19 cellular contexts compared by ENCODE assay signal in the genomic region with DNA sequence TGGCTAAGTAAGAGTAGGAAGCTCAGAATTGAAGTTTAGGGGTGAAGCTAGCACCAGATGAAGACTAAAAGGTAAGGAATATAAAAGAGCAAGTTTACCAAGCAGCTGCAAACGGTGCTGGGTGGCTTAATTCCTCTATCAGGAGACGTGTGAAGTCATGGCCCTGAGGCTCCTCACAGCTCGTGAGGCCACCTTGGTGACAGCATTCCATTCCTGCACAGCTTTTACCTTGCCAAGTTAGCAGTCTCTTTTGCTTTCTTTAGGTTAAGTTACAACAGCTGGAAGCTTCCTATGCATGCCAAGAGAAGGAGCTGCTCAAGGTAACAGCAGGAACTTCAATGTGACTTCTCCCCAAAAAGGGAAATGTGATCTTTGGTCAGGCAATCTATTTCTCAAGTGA. TPM values are rescaled to one million over a fixed set of nuclear protein-coding genes. Genes with fewer than 3 reads are reported as not detected.
DNase-seq lines count a peak whose midpoint lies in the region; ATAC-seq, FAIRE-seq and TF ChIP-seq lines count a peak whose summit lies in the region.
"Had no signal": no experiment of that assay in that cellular context is flagged by ENCODE, and none has a peak within 500 bp of the region (broad histone marks: within the 10 kb centered on the region; RNA-seq: fewer than 3 reads in every experiment).

No MANE protein-coding gene starts in this region.

- TF ChIP-seq CTCF in IMR-90 (conservative IDR thresholded peaks at IDR 0.05; ENCODE audit: low read depth, low read length): no peak
- no peak for TF ChIP-seq CTCF in endodermal cell (conservative IDR thresholded peaks at IDR 0.05)

- ATAC-seq in IMR-90 (ENCODE audit: low read depth): no peak
- ATAC-seq in HG03460 (IDR thresholded peaks at IDR 0.05; ENCODE audit: unreplicated experiment): no peak
- ATAC-seq: A549, HCT116 had no signal

- H3K9ac ChIP-seq in IMR-90 (ENCODE audit: low read depth, low read length): no peak overlapping the region
- H3K9ac ChIP-seq in endodermal cell (ENCODE audit: extremely low read depth, low read length, poor library complexity, severe bottlenecking): no peak overlapping the region

- H3K4me1 ChIP-seq in IMR-90 (ENCODE audit: control insufficient read depth, insufficient read depth, low read length) (no peaks in the 10 kb centered on the region), endodermal cell (ENCODE audit: control insufficient read depth, insufficient read depth, low read length) (no peaks in the 10 kb centered on the region), small intestine (ENCODE audit: control insufficient read depth in 2 of 2, insufficient read depth in 1 of 2, low read depth in 1 of 2, low read length in 1 of 2) (no peaks in the 10 kb centered on the region)
- H3K4me1 ChIP-seq: A549, BE2C had no signal

- DNase-seq in IMR-90: no peak
- peak; percentile 70 for DNase-seq in endodermal cell
- DNase-seq in iPS-NIHi7 (ENCODE audit: extremely low spot score): peak; percentile 17
- DNase-seq in activated T-cell treated with anti-CD3 and anti-CD28 coated beads, Interleukin-2, amount 50 U/mL, for 1 hour: no peak
- DNase-seq in small intestine: no peak
- no peak for DNase-seq in SHP77 treated with DMSO at 0.1 percent for 48 hours (lab: John Stamatoyannopoulos, UW)
- DNase-seq: BE2C; CD4-positive, alpha-beta memory T cell; COR-L47; DND-41; GF-D8 had no signal

- no peak overlapping the region for H3K23ac ChIP-seq in IMR-90 (ENCODE audit: low read depth, low read length)

- H4K91ac ChIP-seq in IMR-90 (ENCODE audit: insufficient read depth, low read depth, low read length): no peak overlapping the region

- H3K79me1 ChIP-seq in IMR-90 (ENCODE audit: low read depth in 1 of 2, low read length in 2 of 2): no peaks in the 10 kb centered on the region

- H3K27me3 ChIP-seq in IMR-90 (ENCODE audit: control insufficient read depth, insufficient read depth, low read length) (peaks cover 1% of the 10 kb centered on the region; the same call in 1 of the 2 replicates), endodermal cell (ENCODE audit: control insufficient read depth, insufficient read depth, low read length, poor library complexity, severe bottlenecking) (no peaks in the 10 kb centered on the region), small intestine (ENCODE audit: control insufficient read depth in 2 of 2, insufficient read depth in 2 of 2, low read length in 2 of 2) (no peaks in the 10 kb centered on the region)
- H3K27me3 ChIP-seq: BE2C had no signal

- no peaks in the 10 kb centered on the region for H3K27me3 Mint-ChIP-seq in endodermal cell (ENCODE audit: insufficient read depth)

- POLR2A ChIA-PET in IMR-90 (lab: Charles Lee; ENCODE audit: unreplicated experiment): no interaction called here

- H2BK20ac ChIP-seq in IMR-90 (ENCODE audit: low read depth, low read length): no peak overlapping the region

- H3K4me1 Mint-ChIP-seq in endodermal cell: peaks cover 3% of the 10 kb centered on the region
- H3K4me1 Mint-ChIP-seq: CD4-positive, alpha-beta memory T cell; IgD-negative memory B cell had no signal

- intact Hi-C loops in IMR-90 (cut with micrococcal nuclease): no loop called here

- H4K20me1 ChIP-seq in IMR-90 (ENCODE audit: insufficient read depth, low read length): no peaks in the 10 kb centered on the region

- TF ChIP-seq RAD21 in IMR-90 (IDR thresholded peaks at IDR 0.05; ENCODE audit: low read length): no peak

- no peak overlapping the region for H3K4ac ChIP-seq in IMR-90 (ENCODE audit: low read depth, low read length)

- no TSS peak for BruUV-seq in IMR-90 (replicated peaks; lab: Mats Ljungman, UMichigan)

- in situ Hi-C loops in IMR-90 (cut with MboI; ENCODE audit: low sequenced_read_pairs): no loop called here

- no peak for TF ChIP-seq POLR2A in IMR-90 (IDR thresholded peaks at IDR 0.05; ENCODE audit: low read depth, low read length)

- H2BK120ac ChIP-seq in IMR-90 (ENCODE audit: low read depth, low read length): no peak overlapping the region

- CTCF ChIA-PET in IMR-90 (lab: Yijun Ruan, JAX): interaction anchor here (1.2 kb wide), 1 partner anchor 177 kb away, joined by 3 read pairs; no protein-coding TSS in a partner anchor

- H2BK5ac ChIP-seq in IMR-90 (ENCODE audit: low read depth, low read length, poor library complexity, severe bottlenecking): no peak overlapping the region

- H4K8ac ChIP-seq in IMR-90 (ENCODE audit: low read depth in 2 of 2, low read length in 2 of 2): no peak overlapping the region

- no peak overlapping the region for H3K18ac ChIP-seq in IMR-90 (ENCODE audit: low read depth, low read length)

- H2AK5ac ChIP-seq in IMR-90 (ENCODE audit: low read depth, low read length): no peak overlapping the region

- no peak overlapping the region for H3K27ac Mint-ChIP-seq in endodermal cell
- H3K27ac Mint-ChIP-seq: CD4-positive, alpha-beta memory T cell; IgD-negative memory B cell had no signal

- no peak overlapping the region for H2BK15ac ChIP-seq in IMR-90 (ENCODE audit: low read depth, low read length)

- peaks cover 3% of the 10 kb centered on the region for H3K9me3 Mint-ChIP-seq in endodermal cell

- H3K36me3 ChIP-seq in IMR-90 (ENCODE audit: control insufficient read depth, insufficient read depth, low read length) (no peaks in the 10 kb centered on the region), endodermal cell (ENCODE audit: control insufficient read depth, insufficient read depth, low read length) (no peaks in the 10 kb centered on the region), small intestine (ENCODE audit: control insufficient read depth in 2 of 2, insufficient read depth in 2 of 2, low read length in 2 of 2) (no peaks in the 10 kb centered on the region)
- H3K36me3 ChIP-seq: BE2C had no signal

- no peak overlapping the region for H2AK9ac ChIP-seq in IMR-90 (replicated peaks; ENCODE audit: low read depth, low read length, poor library complexity)

- no peaks in the 10 kb centered on the region for H3K9me1 ChIP-seq in IMR-90 (ENCODE audit: insufficient read depth, low read length)

- H3K56ac ChIP-seq in IMR-90 (ENCODE audit: extremely low read depth, insufficient read depth, low read length): no peak overlapping the region

- dilution Hi-C loops in IMR-90 (cut with HindIII; ENCODE audit: low sequenced_read_pairs, unreplicated experiment): no loop called here

- H3K4me2 ChIP-seq in IMR-90 (ENCODE audit: low read depth, low read length): no peak overlapping the region
- H3K4me2 ChIP-seq: A549 had no signal

- H2AFZ ChIP-seq in IMR-90 (replicated peaks; ENCODE audit: low read length, poor library complexity): no peak overlapping the region

- no peak for FAIRE-seq in small intestine (lab: Jason Lieb, UNC)
- FAIRE-seq: A549, GM19239, H54 had no signal

- H3K4me3 ChIP-seq in IMR-90 (ENCODE audit: insufficient read depth, low read depth, low read length) (no peak overlapping the region), endodermal cell (ENCODE audit: low read length) (no peak overlapping the region), small intestine (ENCODE audit: low read depth in 1 of 2, low read length in 2 of 2) (no peak overlapping the region)
- H3K4me3 ChIP-seq: A549 had no signal

- no peaks in the 10 kb centered on the region for H3K36me3 Mint-ChIP-seq in endodermal cell (ENCODE audit: low read depth)
- H3K36me3 Mint-ChIP-seq: CD4-positive, alpha-beta memory T cell; IgD-negative memory B cell had no signal

- no peak overlapping the region for H4K5ac ChIP-seq in IMR-90 (ENCODE audit: low read depth, low read length)

- 0 out of 2 replicates have a peak overlapping the region, but pooled peaks have one; percentile 2 for H3K14ac ChIP-seq in IMR-90 (replicated peaks; ENCODE audit: low read depth, low read length)

- no CpG with 5 or more reads among the region's 3 CpGs for WGBS in IMR-90 (ENCODE audit: extremely low coverage in 2 of 2, insufficient read length in 1 of 2), 2 experiments
- WGBS in endodermal cell (ENCODE audit: insufficient coverage in 1 of 2, insufficient read length in 1 of 2), 2 experiments: 60 to 76% methylated on average over 3 of the region's 3 CpGs
- 10 to 35% (median 28%) methylated on average over 3 of the region's 3 CpGs for WGBS in small intestine, 3 donors

- no peaks in the 10 kb centered on the region for H3K9me3 ChIP-seq in IMR-90 (ENCODE audit: control insufficient read depth, insufficient read depth, low read length)
- no peaks in the 10 kb centered on the region for H3K9me3 ChIP-seq in endodermal cell (ENCODE audit: control insufficient read depth, low read length)
- no peaks in the 10 kb centered on the region for H3K9me3 ChIP-seq in small intestine (ENCODE audit: control insufficient read depth, low read depth)
- H3K9me3 ChIP-seq: A549, BE2C had no signal

- H3K4me3 Mint-ChIP-seq in endodermal cell: no peak overlapping the region
- H3K4me3 Mint-ChIP-seq: CD4-positive, alpha-beta memory T cell; IgD-negative memory B cell had no signal

- H3K27ac ChIP-seq in IMR-90 (ENCODE audit: insufficient read depth, low read length) (no peak overlapping the region), endodermal cell (ENCODE audit: low read depth, low read length) (no peak overlapping the region), small intestine (ENCODE audit: low read depth in 1 of 2, low read length in 1 of 2) (no peak overlapping the region)
- H3K27ac ChIP-seq: A549, C4-2B had no signal

TF ChIP-seq in IMR-90, 13 proteins besides CTCF, POLR2A, EP300 and RAD21:
- TF ChIP-seq, protein P1, sequence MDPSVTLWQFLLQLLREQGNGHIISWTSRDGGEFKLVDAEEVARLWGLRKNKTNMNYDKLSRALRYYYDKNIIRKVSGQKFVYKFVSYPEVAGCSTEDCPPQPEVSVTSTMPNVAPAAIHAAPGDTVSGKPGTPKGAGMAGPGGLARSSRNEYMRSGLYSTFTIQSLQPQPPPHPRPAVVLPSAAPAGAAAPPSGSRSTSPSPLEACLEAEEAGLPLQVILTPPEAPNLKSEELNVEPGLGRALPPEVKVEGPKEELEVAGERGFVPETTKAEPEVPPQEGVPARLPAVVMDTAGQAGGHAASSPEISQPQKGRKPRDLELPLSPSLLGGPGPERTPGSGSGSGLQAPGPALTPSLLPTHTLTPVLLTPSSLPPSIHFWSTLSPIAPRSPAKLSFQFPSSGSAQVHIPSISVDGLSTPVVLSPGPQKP (IDR thresholded peaks at IDR 0.05; ENCODE audit: borderline replicate concordance, low read depth, low read length): no peak
- no peak for TF ChIP-seq MXI1 (IDR thresholded peaks at IDR 0.05; ENCODE audit: borderline replicate concordance, low read depth, low read length)

RNA-seq across cellular contexts. Expression of a gene that starts 6.4 kb away (rescaled TPM):
- total RNA-seq in IMR-90 (2012; rRNA removed) (not detected in 2 replicates), endodermal cell (not detected)
- polyA plus RNA-seq in IMR-90 (2012; rRNA removed) (not detected in 2 replicates), small intestine (not detected)
- polyA plus RNA-seq in IMR-90 (2012; cell fraction: cytosol; rRNA removed): not detected in 2 replicates
- 0.07 TPM in 1 of 2 replicates, not detected in the other for polyA plus RNA-seq in IMR-90 (2012; cell fraction: nucleus; rRNA removed; ENCODE audit: low replicate concordance)
- not detected for polyA plus RNA-seq in endodermal cell (2013, experiment 1 of 2)
- not detected for polyA plus RNA-seq in endodermal cell (2013, experiment 2 of 2)
- total RNA-seq: CD4-positive, alpha-beta memory T cell had no signal
- polyA plus RNA-seq: A549; AG04450; CD4-positive, alpha-beta memory T cell; IgD-negative memory B cell had no signal

Comparison
In these comparisons a context has a peak if more than half of its experiments do, and no peak if none do; other contexts are left out.
1. DNase-seq: peak in endodermal cell (single experiment) and iPS-NIHi7 (single experiment); none in IMR-90 (single experiment), activated T-cell treated with anti-CD3 and anti-CD28 coated beads, Interleukin-2, amount 50 U/mL, for 1 hour (single experiment), small intestine (single experiment) and SHP77 treated with DMSO at 0.1 percent for 48 hours (single experiment).